In genomic region chr1:5950994-5951749, GRCh38 we compare ENCODE assay signal across 15 cellular contexts. TPM values are rescaled to one million over a fixed set of nuclear protein-coding genes. Genes with fewer than 3 reads are reported as not detected.
DNase-seq lines count a peak whose midpoint lies in the region; ATAC-seq, FAIRE-seq and TF ChIP-seq lines count a peak whose summit lies in the region.
"Had no signal": no experiment of that assay in that cellular context is flagged by ENCODE, and none has a peak within 500 bp of the region (broad histone marks: within the 10 kb centered on the region; RNA-seq: fewer than 3 reads in every experiment).

No MANE protein-coding gene starts in this region.

- H3K9me3 ChIP-seq in HepG2 (ENCODE audit: low read length): no peaks in the 10 kb centered on the region
- H3K9me3 ChIP-seq in suprapubic skin: no peaks in the 10 kb centered on the region
- H3K9me3 ChIP-seq: BLaER1 treated with 17β-estradiol and CSF1 and Interleukin-3, amounts not matched to agents 10 nM and 100 nM had no signal

- H3K4me3 Mint-ChIP-seq in activated CD4-positive, alpha-beta memory T cell treated with anti-CD3 and anti-CD28 coated beads for 36 hours: no peak overlapping the region

- H3K79me2 ChIP-seq in HepG2 (ENCODE audit: insufficient read depth, low read length): peaks cover 4% of the 10 kb centered on the region

- H3K4me1 Mint-ChIP-seq in activated CD4-positive, alpha-beta memory T cell treated with anti-CD3 and anti-CD28 coated beads for 36 hours (ENCODE audit: low read depth): peaks cover 19% of the 10 kb centered on the region

- H4K20me1 ChIP-seq in HepG2 (ENCODE audit: insufficient read depth, low read length): no peaks in the 10 kb centered on the region

- H3K4me1 ChIP-seq in HepG2 (ENCODE audit: insufficient read depth, low read length) (peaks cover 60% of the 10 kb centered on the region), suprapubic skin (peaks cover 11% of the 10 kb centered on the region)

- H2AFZ ChIP-seq in HepG2 (ENCODE audit: low read length): no peak overlapping the region
- H2AFZ ChIP-seq: GM23248 had no signal

- WGBS in HepG2 (ENCODE audit: low lambda C conversion rate): 97% methylated on average over 24 of the region's 24 CpGs
- 75% methylated on average over 24 of the region's 24 CpGs for WGBS in suprapubic skin

- H3K27ac ChIP-seq in HepG2 (ENCODE audit: extremely low read length, insufficient read depth, low read length) (peak overlapping the region; percentile 3), suprapubic skin (no peak overlapping the region)
- H3K27ac ChIP-seq: BLaER1 treated with 17β-estradiol and CSF1 and Interleukin-3, amounts not matched to agents 10 nM and 100 nM; GM23248; RWPE1 had no signal

- no peak for FAIRE-seq in HepG2 (lab: Jason Lieb, UNC)
- no peak for FAIRE-seq in HTR-8/SVneo (lab: Jason Lieb, UNC)

- TF ChIP-seq CTCF in GM12865 (IDR thresholded peaks at IDR 0.05; ENCODE audit: insufficient read depth, low read depth, low read length, missing control alignments): no peak
- no peak for TF ChIP-seq CTCF in HepG2 (CRISPR knock-in tag; IDR thresholded peaks at IDR 0.05)
- TF ChIP-seq CTCF in suprapubic skin (IDR thresholded peaks at IDR 0.05): no peak

- no TSS peak for BruUV-seq in HepG2 (replicated peaks; lab: Mats Ljungman, UMichigan)

- H3K36me3 Mint-ChIP-seq in activated CD4-positive, alpha-beta memory T cell treated with anti-CD3 and anti-CD28 coated beads for 36 hours: peaks cover 19% of the 10 kb centered on the region

- H3K27ac Mint-ChIP-seq in activated CD4-positive, alpha-beta memory T cell treated with anti-CD3 and anti-CD28 coated beads for 36 hours: no peak overlapping the region

- no peak for TF ChIP-seq POLR2A in HepG2 (IDR thresholded peaks at IDR 0.05; ENCODE audit: insufficient read depth in 1 of 2, low read depth in 2 of 2, low read length in 2 of 2)
- no peak for TF ChIP-seq POLR2A in suprapubic skin (IDR thresholded peaks at IDR 0.05)

- intact Hi-C loops in activated CD4-positive, alpha-beta memory T cell treated with anti-CD3 and anti-CD28 coated beads for 36 hours (cut with micrococcal nuclease): no loop called here
- intact Hi-C loops in HepG2 (cut with micrococcal nuclease; ENCODE audit: unreplicated experiment): no loop called here

- no peak overlapping the region for H3K4me3 ChIP-seq in GM12865 (ENCODE audit: low read depth, low read length)
- no peak overlapping the region for H3K4me3 ChIP-seq in HepG2 (replicated peaks in 1 of 3; ENCODE audit: insufficient read depth in 1 of 3, low read depth in 2 of 3, low read length in 3 of 3)
- no peak overlapping the region for H3K4me3 ChIP-seq in suprapubic skin
- H3K4me3 ChIP-seq: BLaER1 treated with 17β-estradiol and CSF1 and Interleukin-3, amounts not matched to agents 10 nM and 100 nM; GM23248 had no signal

- CTCF ChIA-PET in activated CD4-positive, alpha-beta memory T cell treated with anti-CD3 and anti-CD28 coated beads for 36 hours (lab: Charles Lee): no interaction called here
- CTCF ChIA-PET in HepG2 (lab: Yijun Ruan, JAX; ENCODE audit: low intra/inter-chr PET ratio, low total read pairs): no interaction called here

- POLR2A ChIA-PET in activated CD4-positive, alpha-beta memory T cell treated with anti-CD3 and anti-CD28 coated beads for 36 hours (lab: Charles Lee): no interaction called here
- POLR2A ChIA-PET in HepG2 (lab: Yijun Ruan, JAX): no interaction called here

- no peaks in the 10 kb centered on the region for H3K27me3 Mint-ChIP-seq in activated CD4-positive, alpha-beta memory T cell treated with anti-CD3 and anti-CD28 coated beads for 36 hours

- no peak overlapping the region for H3K4me2 ChIP-seq in HepG2 (ENCODE audit: low read depth, low read length)

- no peaks in the 10 kb centered on the region for H3K9me3 Mint-ChIP-seq in activated CD4-positive, alpha-beta memory T cell treated with anti-CD3 and anti-CD28 coated beads for 36 hours

- no peak for TF ChIP-seq RAD21 in HepG2 (CRISPR knock-in tag; IDR thresholded peaks at IDR 0.05)

- in situ Hi-C loops in HepG2 (cut with HindIII; ENCODE audit: extremely low pct_ligation_motif_present, low pct_unique_long_range_greater_than_20kb): no loop called here

- TF ChIP-seq EP300 in HepG2 (IDR thresholded peaks at IDR 0.05; ENCODE audit: low read depth in 2 of 2, low read length in 2 of 2) (no peak), HepG2 (CRISPR knock-in tag; IDR thresholded peaks at IDR 0.05; ENCODE audit: borderline replicate concordance) (no peak), suprapubic skin (IDR thresholded peaks at IDR 0.05) (no peak)

- H3K9ac ChIP-seq in HepG2 (ENCODE audit: insufficient read depth, low read depth, low read length): no peak overlapping the region
- H3K9ac ChIP-seq: BLaER1 treated with 17β-estradiol and CSF1 and Interleukin-3, amounts not matched to agents 10 nM and 100 nM; GM23248 had no signal

- ATAC-seq in HepG2 (no peak), SK-N-SH treated with all-trans-retinoic acid at 6 μM for 48 hours (no peak)

- H3K36me3 ChIP-seq in HepG2 (replicated peaks in 1 of 2; ENCODE audit: control insufficient read depth in 1 of 2, insufficient read depth in 2 of 2, low read length in 2 of 2) (peaks cover 1 to 28% of the 10 kb centered on the region in 2 experiments; a peak in 4 of 5 replicates), suprapubic skin (peaks cover 27% of the 10 kb centered on the region)

- H3K27me3 ChIP-seq in HepG2 (ENCODE audit: control insufficient read depth in 1 of 2, insufficient read depth in 2 of 2, low read length in 2 of 2) (no peaks in the 10 kb centered on the region), suprapubic skin (no peaks in the 10 kb centered on the region)
- H3K27me3 ChIP-seq: BLaER1 treated with 17β-estradiol and CSF1 and Interleukin-3, amounts not matched to agents 10 nM and 100 nM had no signal

- peak; percentile 18 for DNase-seq in GM12865 (ENCODE audit: low read depth)
- DNase-seq in activated CD4-positive, alpha-beta memory T cell treated with anti-CD3 and anti-CD28 coated beads for 36 hours: peak; percentile 16
- DNase-seq in HepG2 (ENCODE audit: low spot score): no peak
- DNase-seq in suprapubic skin (ENCODE audit: low spot score in 2 of 2): peak; percentile 36 to 60
- DNase-seq in KG1 (lab: John Stamatoyannopoulos, UW): no peak
- no peak for DNase-seq in HTR-8/SVneo (ENCODE audit: insufficient read length, low spot score)
- DNase-seq: EL, GM23248, NCI-H1048, NCI-H345, NCI-H526 treated with DMSO at 0.1 percent for 48 hours, OCI-M1 had no signal

TF ChIP-seq in SK-N-SH treated with all-trans-retinoic acid at 6 μM for 48 hours, 23 proteins besides CTCF, POLR2A, EP300 and RAD21 (continues in another document):
- no peak for TF ChIP-seq CSRNP3 (CRISPR knock-in tag; IDR thresholded peaks at IDR 0.05)
- TF ChIP-seq ISL1 (CRISPR knock-in tag; IDR thresholded peaks at IDR 0.05): no peak
- TF ChIP-seq CSDC2 (CRISPR knock-in tag; IDR thresholded peaks at IDR 0.05): no peak

RNA-seq across cellular contexts. Expression of gene NPHP4, which starts 41.1 kb away (rescaled TPM):
- total RNA-seq in activated CD4-positive, alpha-beta memory T cell treated with anti-CD3 and anti-CD28 coated beads for 36 hours: 10 to 100 TPM; 14.0 to 14.6 TPM
- total RNA-seq in HepG2 (2016; rRNA removed; fragmentation: Illumina TruSeq; extraction: Trizol) (5.7 and 6.8 TPM in 2 replicates), suprapubic skin (10 to 100 TPM; 26.3 to 33.7 (median 29.1) TPM)
- total RNA-seq in HepG2 (2016; cell fraction: cytosol; rRNA removed; fragmentation: Illumina TruSeq; extraction: Trizol; ENCODE audit: low read depth): 14.2 and 15.4 TPM in 2 replicates
- total RNA-seq in HepG2 (2016; cell fraction: insoluble cytoplasmic fraction; rRNA removed; fragmentation: Illumina TruSeq; extraction: Trizol): 4.1 and 7.4 TPM in 2 replicates
- total RNA-seq in HepG2 (2016; cell fraction: membrane; rRNA removed; fragmentation: Illumina TruSeq; extraction: Trizol): 8.5 and 9.7 TPM in 2 replicates
- total RNA-seq in HepG2 (2016; cell fraction: nucleus; rRNA removed; fragmentation: Illumina TruSeq; extraction: Trizol): 10.3 and 12.7 TPM in 2 replicates
- 4.4 and 4.8 TPM in 2 replicates for polyA plus RNA-seq in HepG2 (2011; rRNA removed)
- 1.9 and 3.0 TPM in 2 replicates for polyA plus RNA-seq in HepG2 (2011; cell fraction: cytosol; rRNA removed)
- polyA plus RNA-seq in HepG2 (2011; cell fraction: nucleus; rRNA removed): 40.2 and 52.1 TPM in 2 replicates
- 4.8 and 5.9 TPM in 2 replicates for polyA plus RNA-seq in HepG2 (2012)
- 0.46 and 0.69 TPM in 2 replicates for polyA plus RNA-seq in HepG2 (2016; cell fraction: cytosol; fragmentation: Illumina TruSeq; extraction: Trizol; ENCODE audit: low read depth)
- polyA plus RNA-seq in HepG2 (2016; cell fraction: insoluble cytoplasmic fraction; fragmentation: Illumina TruSeq; extraction: Trizol; ENCODE audit: low read depth): 4.0 and 5.3 TPM in 2 replicates
- 1.4 and 1.6 TPM in 2 replicates for polyA plus RNA-seq in HepG2 (2016; cell fraction: membrane; fragmentation: Illumina TruSeq; extraction: Trizol; ENCODE audit: low read depth)
- 30.1 and 30.8 TPM in 2 replicates for polyA plus RNA-seq in HepG2 (2016; cell fraction: nucleus; fragmentation: Illumina TruSeq; extraction: Trizol; ENCODE audit: insufficient read depth, low read depth)
- polyA minus RNA-seq in HepG2 (2011; rRNA and poly(A)+ RNA removed; ENCODE audit: low replicate concordance): 13.1 TPM in 2 replicates
- polyA minus RNA-seq in HepG2 (2011; cell fraction: cytosol; rRNA and poly(A)+ RNA removed): 4.6 and 4.9 TPM in 2 replicates
- 14.7 and 15.8 TPM in 2 replicates for polyA minus RNA-seq in HepG2 (2011; cell fraction: nucleus; rRNA and poly(A)+ RNA removed)

Comparison
In these comparisons a context has a peak if more than half of its experiments do, and no peak if none do; other contexts are left out.
1. DNase-seq: peak in GM12865 (single experiment), activated CD4-positive, alpha-beta memory T cell treated with anti-CD3 and anti-CD28 coated beads for 36 hours (single experiment) and suprapubic skin (2 of 2); none in HepG2 (single experiment), KG1 (single experiment) and HTR-8/SVneo (single experiment).